ENCODE assay signal across 18 cellular contexts in genomic region chr6:44464051-44464450, GRCh38.
DNase-seq lines count a peak whose midpoint lies in the region; ATAC-seq and TF ChIP-seq lines count a peak whose summit lies in the region.
"Had no signal": no experiment of that assay in that cellular context is flagged by ENCODE, and none has a peak within 500 bp of the region (broad histone marks: within the 10 kb centered on the region; RNA-seq: fewer than 3 reads in every experiment).

No MANE protein-coding gene starts in this region.

- TF ChIP-seq EP300 in SK-N-SH (IDR thresholded peaks at IDR 0.05; ENCODE audit: borderline replicate concordance in 1 of 2, low read depth in 1 of 2, low read length in 1 of 2): no peak

- H3K9me3 ChIP-seq in SK-N-SH (no peaks in the 10 kb centered on the region), T-helper 17 cell (ENCODE audit: control insufficient read depth, low read length, poor library complexity, severe bottlenecking) (no peaks in the 10 kb centered on the region)

- H3K9me2 ChIP-seq in SK-N-SH: no peaks in the 10 kb centered on the region

- no peaks in the 10 kb centered on the region for H3K27me3 ChIP-seq in SK-N-SH (ENCODE audit: insufficient read depth)

- 98% methylated on average over 6 of the region's 6 CpGs for WGBS in SK-N-SH (ENCODE audit: low lambda C conversion rate)

- CTCF ChIA-PET in SK-N-SH (lab: Yijun Ruan, JAX): interaction anchor here (1.3 to 16.7 kb wide), 3 partner anchors 8 to 32 kb away, joined by 5 to 222 read pairs (median 154); no protein-coding TSS in a partner anchor

- H3K9me3 Mint-ChIP-seq in mesothelial cell of epicardium: no peaks in the 10 kb centered on the region

- DNase-seq in SK-N-SH: no peak
- no peak for DNase-seq in T-helper 17 cell
- DNase-seq in mesothelial cell of epicardium (ENCODE audit: low spot score in 2 of 2, unreplicated experiment in 2 of 2): no peak
- DNase-seq in sciatic nerve (ENCODE audit: low spot score): no peak
- DNase-seq in CD1c-positive myeloid dendritic cell (ENCODE audit: extremely low spot score): no peak
- no peak for DNase-seq in mesenteric fat pad (ENCODE audit: low spot score)
- DNase-seq in stimulated activated CD4-positive, alpha-beta T cell treated with anti-CD3 and anti-CD28 coated beads, Interleukin-2, amount 100 ng/mL, for 24 hours: no peak
- DNase-seq: NCI-H1105, NCI-H146, NCI-H2029, NCI-H2227 treated with DMSO at 0.1 percent for 48 hours, NCI-H510A, PC-9, RPMI8226, SHP77 treated with DMSO at 0.1 percent for 48 hours had no signal

- H3K79me2 ChIP-seq in SK-N-SH (ENCODE audit: insufficient read depth): no peaks in the 10 kb centered on the region

- no peaks in the 10 kb centered on the region for H3K4me1 ChIP-seq in SK-N-SH (ENCODE audit: control insufficient read depth in 1 of 2, insufficient read depth in 2 of 2, low read depth in 1 of 2, low read length in 1 of 2)

- H3K27ac Mint-ChIP-seq in T-helper 17 cell (peak overlapping the region; percentile 45), mesothelial cell of epicardium (peak overlapping the region; percentile 12)

- ATAC-seq in SK-N-SH treated with all-trans-retinoic acid at 6 μM for 48 hours (peak; percentile 31; the same call in 2 of the 3 replicates), T-helper 17 cell (no peak), sciatic nerve (peak; percentile 41)

- H3K36me3 Mint-ChIP-seq in T-helper 17 cell (ENCODE audit: low read depth) (peaks cover 3% of the 10 kb centered on the region), mesothelial cell of epicardium (no peaks in the 10 kb centered on the region)

- no peaks in the 10 kb centered on the region for H3F3A ChIP-seq in SK-N-SH (replicated peaks; ENCODE audit: insufficient read depth)

- H4K20me1 ChIP-seq in SK-N-SH (ENCODE audit: insufficient read depth): no peaks in the 10 kb centered on the region

- H3K9ac ChIP-seq in SK-N-SH: no peak overlapping the region

- POLR2A ChIA-PET in SK-N-SH (lab: Yijun Ruan, JAX): no interaction called here

- H3K4me1 Mint-ChIP-seq in T-helper 17 cell (peaks cover 2% of the 10 kb centered on the region), mesothelial cell of epicardium (peaks cover 24% of the 10 kb centered on the region)

- no peak overlapping the region for H3K4me2 ChIP-seq in SK-N-SH
- H3K4me2 ChIP-seq: PC-9 had no signal

- no peak overlapping the region for H3K4me3 Mint-ChIP-seq in T-helper 17 cell
- H3K4me3 Mint-ChIP-seq in mesothelial cell of epicardium: no peak overlapping the region

- no peak overlapping the region for H3K4me3 ChIP-seq in SK-N-SH (ENCODE audit: low read depth in 2 of 2, low read length in 1 of 2)
- H3K4me3 ChIP-seq: PC-9 had no signal

- intact Hi-C loops in sciatic nerve (cut with DNase I): no loop called here

- no peak for TF ChIP-seq RAD21 in SK-N-SH (IDR thresholded peaks at IDR 0.05; ENCODE audit: low read length)

- no peak for TF ChIP-seq CTCF in SK-N-SH (IDR thresholded peaks at IDR 0.05)
- no peak for TF ChIP-seq CTCF in mesothelial cell of epicardium (IDR thresholded peaks at IDR 0.05; ENCODE audit: unreplicated experiment)

- H3K36me3 ChIP-seq in SK-N-SH (replicated peaks in 1 of 2; ENCODE audit: control insufficient read depth in 1 of 2, insufficient read depth in 2 of 2, low read length in 1 of 2): no peaks in the 10 kb centered on the region

- no peak overlapping the region for H2AFZ ChIP-seq in SK-N-SH (ENCODE audit: low read depth)
- H2AFZ ChIP-seq: PC-9 had no signal

- H3K27ac ChIP-seq in SK-N-SH (ENCODE audit: low read depth in 2 of 2, low read length in 1 of 2): no peak overlapping the region
- H3K27ac ChIP-seq: 22Rv1, C4-2B, PC-9 had no signal

- H3K27me3 Mint-ChIP-seq in T-helper 17 cell (peaks cover 22% of the 10 kb centered on the region), mesothelial cell of epicardium (ENCODE audit: low read depth) (peaks cover 2% of the 10 kb centered on the region)

TF ChIP-seq in SK-N-SH treated with all-trans-retinoic acid at 6 μM for 48 hours, 23 proteins besides CTCF, POLR2A, EP300 and RAD21:
- TF ChIP-seq PPARA (CRISPR knock-in tag; IDR thresholded peaks at IDR 0.05; ENCODE audit: borderline replicate concordance) (no peak), ZFP30 (CRISPR knock-in tag; IDR thresholded peaks at IDR 0.05) (no peak), ARNTL (CRISPR knock-in tag; IDR thresholded peaks at IDR 0.05; ENCODE audit: borderline replicate concordance, low read depth) (no peak), ZFP3 (CRISPR knock-in tag; IDR thresholded peaks at IDR 0.05) (no peak), CSDC2 (CRISPR knock-in tag; IDR thresholded peaks at IDR 0.05) (no peak), ZNF70 (CRISPR knock-in tag; IDR thresholded peaks at IDR 0.05) (no peak), TCF4 (CRISPR knock-in tag; IDR thresholded peaks at IDR 0.05; ENCODE audit: borderline replicate concordance) (no peak), OSR1 (CRISPR knock-in tag; IDR thresholded peaks at IDR 0.05) (no peak), ESRRG (CRISPR knock-in tag; IDR thresholded peaks at IDR 0.05) (no peak), ZC3H10 (CRISPR knock-in tag; IDR thresholded peaks at IDR 0.05) (no peak), BACH2 (CRISPR knock-in tag; IDR thresholded peaks at IDR 0.05; ENCODE audit: borderline replicate concordance) (no peak), ZNF8 (CRISPR knock-in tag; IDR thresholded peaks at IDR 0.05) (no peak), GLIS3 (CRISPR knock-in tag; IDR thresholded peaks at IDR 0.05) (no peak), CREB5 (CRISPR knock-in tag; IDR thresholded peaks at IDR 0.05; ENCODE audit: low read depth) (no peak), TOX (CRISPR knock-in tag; IDR thresholded peaks at IDR 0.05; ENCODE audit: borderline replicate concordance) (no peak)

TF ChIP-seq in SK-N-SH, 30 proteins besides CTCF, POLR2A, EP300 and RAD21:
- TF ChIP-seq PBX3 (IDR thresholded peaks at IDR 0.05) (no peak), SMC3 (IDR thresholded peaks at IDR 0.05; ENCODE audit: low read depth, low read length) (no peak), GATA2 (CRISPR knock-in tag; IDR thresholded peaks at IDR 0.05) (no peak), RCOR1 (IDR thresholded peaks at IDR 0.05; ENCODE audit: low read length) (no peak), ZBTB33 (IDR thresholded peaks at IDR 0.05; ENCODE audit: borderline replicate concordance, low read depth) (no peak), IRF3 (IDR thresholded peaks at IDR 0.05; ENCODE audit: low read depth, low read length) (no peak), MXI1 (IDR thresholded peaks at IDR 0.05; ENCODE audit: low read depth, low read length) (no peak), USF1 (IDR thresholded peaks at IDR 0.05; ENCODE audit: borderline replicate concordance, low read depth) (no peak)
